ENCODE assay signal across 21 cellular contexts in the genomic region with DNA sequence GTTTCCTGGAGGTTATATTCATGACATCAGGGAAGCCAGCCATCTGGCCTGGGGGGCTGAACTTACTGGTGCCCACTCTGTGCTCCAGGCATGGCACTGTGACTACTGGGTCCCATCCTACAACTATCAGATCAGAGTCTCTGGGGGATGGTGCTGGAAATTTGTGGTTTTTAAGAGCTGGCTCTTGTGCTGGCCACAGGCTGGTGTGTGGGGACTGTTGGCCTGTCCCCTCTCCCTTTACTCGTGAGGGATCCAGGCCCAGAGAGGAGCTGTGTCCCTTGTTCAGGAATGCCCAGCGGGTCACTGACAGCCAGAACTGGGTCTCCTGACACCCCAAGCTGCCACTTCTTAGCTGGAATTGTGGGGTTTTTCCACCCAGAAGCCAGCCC. TPM values are rescaled to one million over a fixed set of nuclear protein-coding genes. Genes with fewer than 3 reads are reported as not detected.
DNase-seq lines count a peak whose midpoint lies in the region; ATAC-seq, FAIRE-seq and TF ChIP-seq lines count a peak whose summit lies in the region.
"Had no signal": no experiment of that assay in that cellular context is flagged by ENCODE, and none has a peak within 500 bp of the region (broad histone marks: within the 10 kb centered on the region; RNA-seq: fewer than 3 reads in every experiment).

No MANE protein-coding gene starts in this region.

- H3K27me3 Mint-ChIP-seq in activated naive CD4-positive, alpha-beta T cell treated with anti-CD3 and anti-CD28 coated beads for 36 hours (ENCODE audit: low read depth), result no peaks in the 10 kb centered on the region
- H3K27me3 Mint-ChIP-seq in activated CD8-positive, alpha-beta T cell treated with anti-CD3 and anti-CD28 coated beads, Interleukin-2, amount 10 ng/mL, durations not matched to agents 7 days and 5 days (ENCODE audit: low read depth), result no peaks in the 10 kb centered on the region
- H3K27me3 Mint-ChIP-seq: dendritic cell treated with granulocyte-macrophage colony-stimulating factor and Interleukin-4, amounts not matched to agents 40 ng/mL and 50 ng/mL, for 4 days had no signal

- H3K9me3 Mint-ChIP-seq in activated naive CD4-positive, alpha-beta T cell treated with anti-CD3 and anti-CD28 coated beads for 36 hours, result no peaks in the 10 kb centered on the region
- no peaks in the 10 kb centered on the region for H3K9me3 Mint-ChIP-seq in activated CD8-positive, alpha-beta T cell treated with anti-CD3 and anti-CD28 coated beads, Interleukin-2, amount 10 ng/mL, durations not matched to agents 7 days and 5 days (ENCODE audit: insufficient read depth)
- H3K9me3 Mint-ChIP-seq: dendritic cell treated with granulocyte-macrophage colony-stimulating factor and Interleukin-4, amounts not matched to agents 40 ng/mL and 50 ng/mL, for 4 days; nephron; stimulated activated effector memory CD8-positive, alpha-beta T cell treated with anti-CD3 and anti-CD28 coated beads, Interleukin-12 subunit alpha, Interleukin-12 subunit beta, amount 100 ng/mL, for 72 hours had no signal

- no peak overlapping the region for H3K4me2 ChIP-seq in HepG2 (ENCODE audit: low read depth, low read length)

- H3K4me3 ChIP-seq in right atrium auricular region (no peak overlapping the region), heart left ventricle (no peak overlapping the region), Panc1 (ENCODE audit: low read depth in 2 of 2, low read length in 2 of 2) (no peak overlapping the region), HepG2 (replicated peaks in 1 of 3; ENCODE audit: insufficient read depth in 1 of 3, low read depth in 2 of 3, low read length in 3 of 3) (no peak overlapping the region)
- H3K4me3 ChIP-seq: adrenal gland, suprapubic skin, vagina had no signal

- FAIRE-seq in HepG2 (lab: Jason Lieb, UNC), result no peak

- H3K4me3 Mint-ChIP-seq in activated naive CD4-positive, alpha-beta T cell treated with anti-CD3 and anti-CD28 coated beads for 36 hours, result no peak overlapping the region
- no peak overlapping the region for H3K4me3 Mint-ChIP-seq in activated CD8-positive, alpha-beta T cell treated with anti-CD3 and anti-CD28 coated beads, Interleukin-2, amount 10 ng/mL, durations not matched to agents 7 days and 5 days
- H3K4me3 Mint-ChIP-seq: dendritic cell treated with granulocyte-macrophage colony-stimulating factor and Interleukin-4, amounts not matched to agents 40 ng/mL and 50 ng/mL, for 4 days; nephron; stimulated activated effector memory CD8-positive, alpha-beta T cell treated with anti-CD3 and anti-CD28 coated beads, Interleukin-12 subunit alpha, Interleukin-12 subunit beta, amount 100 ng/mL, for 72 hours; T-helper 2 cell treated with Interferon-gamma antibody and Interleukin-4, amounts not matched to agents 5 μg/mL and 100 μg/mL, for 36 hours had no signal

- TF ChIP-seq EP300 in HepG2 (IDR thresholded peaks at IDR 0.05; ENCODE audit: low read depth in 2 of 2, low read length in 2 of 2) (no peak), HepG2 (CRISPR knock-in tag; IDR thresholded peaks at IDR 0.05; ENCODE audit: borderline replicate concordance) (no peak)

- no peak overlapping the region; the same call in 1 of the 2 replicates for H3K9ac ChIP-seq in HepG2 (ENCODE audit: insufficient read depth, low read depth, low read length)

- no TSS peak for BruUV-seq in Panc1 (replicated peaks; lab: Mats Ljungman, UMichigan)
- BruUV-seq in HepG2 (replicated peaks; lab: Mats Ljungman, UMichigan), result no TSS peak

- H3K4me1 Mint-ChIP-seq in activated naive CD4-positive, alpha-beta T cell treated with anti-CD3 and anti-CD28 coated beads for 36 hours (ENCODE audit: low read depth), result no peaks in the 10 kb centered on the region
- no peaks in the 10 kb centered on the region for H3K4me1 Mint-ChIP-seq in activated CD8-positive, alpha-beta T cell treated with anti-CD3 and anti-CD28 coated beads, Interleukin-2, amount 10 ng/mL, durations not matched to agents 7 days and 5 days (ENCODE audit: low read depth)
- H3K4me1 Mint-ChIP-seq: stimulated activated effector memory CD8-positive, alpha-beta T cell treated with anti-CD3 and anti-CD28 coated beads, Interleukin-12 subunit alpha, Interleukin-12 subunit beta, amount 100 ng/mL, for 72 hours had no signal

- TF ChIP-seq CTCF in right atrium auricular region (IDR thresholded peaks at IDR 0.05) (no peak), heart left ventricle (IDR thresholded peaks at IDR 0.05) (no peak), Panc1 (IDR thresholded peaks at IDR 0.05) (no peak), HepG2 (CRISPR knock-in tag; IDR thresholded peaks at IDR 0.05) (no peak)

- H3K79me2 ChIP-seq in HepG2 (ENCODE audit: insufficient read depth, low read length), result no peaks in the 10 kb centered on the region

- H3K27ac Mint-ChIP-seq in activated naive CD4-positive, alpha-beta T cell treated with anti-CD3 and anti-CD28 coated beads for 36 hours, result no peak overlapping the region
- H3K27ac Mint-ChIP-seq in activated CD8-positive, alpha-beta T cell treated with anti-CD3 and anti-CD28 coated beads, Interleukin-2, amount 10 ng/mL, durations not matched to agents 7 days and 5 days, result no peak overlapping the region
- H3K27ac Mint-ChIP-seq: dendritic cell treated with granulocyte-macrophage colony-stimulating factor and Interleukin-4, amounts not matched to agents 40 ng/mL and 50 ng/mL, for 4 days; nephron; stimulated activated effector memory CD8-positive, alpha-beta T cell treated with anti-CD3 and anti-CD28 coated beads, Interleukin-12 subunit alpha, Interleukin-12 subunit beta, amount 100 ng/mL, for 72 hours; T-helper 2 cell treated with Interferon-gamma antibody and Interleukin-4, amounts not matched to agents 5 μg/mL and 100 μg/mL, for 36 hours had no signal

- in situ Hi-C loops in Panc1 (cut with HindIII; ENCODE audit: low pct_unique_long_range_greater_than_20kb, low sequenced_read_pairs) (no loop called here), HepG2 (cut with HindIII; ENCODE audit: extremely low pct_ligation_motif_present, low pct_unique_long_range_greater_than_20kb) (no loop called here)

- H3K36me3 Mint-ChIP-seq in activated naive CD4-positive, alpha-beta T cell treated with anti-CD3 and anti-CD28 coated beads for 36 hours (ENCODE audit: low read depth), result peaks cover 41% of the 10 kb centered on the region
- H3K36me3 Mint-ChIP-seq in activated CD8-positive, alpha-beta T cell treated with anti-CD3 and anti-CD28 coated beads, Interleukin-2, amount 10 ng/mL, durations not matched to agents 7 days and 5 days (ENCODE audit: low read depth), result peaks cover 7% of the 10 kb centered on the region

- H3K27ac ChIP-seq in right atrium auricular region (peak overlapping the region; percentile 17 to 62), heart left ventricle (peak overlapping the region in 1 of 12 donors; percentile 19), Panc1 (ENCODE audit: low read length) (no peak overlapping the region), HepG2 (ENCODE audit: extremely low read length, insufficient read depth, low read length) (peak overlapping the region; percentile 48)
- H3K27ac ChIP-seq: adrenal gland, suprapubic skin, vagina had no signal

- H4K20me1 ChIP-seq in HepG2 (ENCODE audit: insufficient read depth, low read length), result peaks cover 7% of the 10 kb centered on the region; the same call in 1 of the 2 replicates

- H2AFZ ChIP-seq in HepG2 (ENCODE audit: low read length), result no peak overlapping the region

- H3K4me1 ChIP-seq in right atrium auricular region (peaks cover 0 to 17% of the 10 kb centered on the region in 2 donors), heart left ventricle (peaks cover 0 to 22% (median 5%) of the 10 kb centered on the region in 12 donors), Panc1 (ENCODE audit: control insufficient read depth, insufficient read depth, low read length) (no peaks in the 10 kb centered on the region), HepG2 (ENCODE audit: insufficient read depth, low read length) (peaks cover 26% of the 10 kb centered on the region)
- H3K4me1 ChIP-seq: suprapubic skin, vagina had no signal

- H3K9me3 ChIP-seq in right atrium auricular region, result no peaks in the 10 kb centered on the region
- no peaks in the 10 kb centered on the region for H3K9me3 ChIP-seq in heart left ventricle
- H3K9me3 ChIP-seq in Panc1 (ENCODE audit: control insufficient read depth, insufficient read depth, low read depth, low read length), result no peaks in the 10 kb centered on the region
- H3K9me3 ChIP-seq in HepG2 (ENCODE audit: low read length), result no peaks in the 10 kb centered on the region
- H3K9me3 ChIP-seq: adrenal gland, suprapubic skin, vagina had no signal

- ATAC-seq in heart left ventricle, result no peak
- peak; percentile 47; the same call in 1 of the 2 replicates for ATAC-seq in Panc1
- peak; percentile 41 for ATAC-seq in HepG2
- ATAC-seq in activated CD8-positive, alpha-beta T cell treated with anti-CD3 and anti-CD28 coated beads, Interleukin-2, amount 10 ng/mL, durations not matched to agents 7 days and 5 days, result no peak
- ATAC-seq: SK-N-SH treated with all-trans-retinoic acid at 6 μM for 48 hours; stimulated activated effector memory CD8-positive, alpha-beta T cell treated with anti-CD3 and anti-CD28 coated beads, Interleukin-12 subunit alpha, Interleukin-12 subunit beta, amount 100 ng/mL, for 72 hours had no signal

- H3K36me3 ChIP-seq in right atrium auricular region, result peaks cover 45% of the 10 kb centered on the region
- H3K36me3 ChIP-seq in heart left ventricle, result peaks cover 0 to 49% (median 34%) of the 10 kb centered on the region in 9 donors
- H3K36me3 ChIP-seq in Panc1 (ENCODE audit: control insufficient read depth, insufficient read depth, low read length), result no peaks in the 10 kb centered on the region; the same call in 1 of the 2 replicates
- H3K36me3 ChIP-seq in HepG2 (replicated peaks in 1 of 2; ENCODE audit: control insufficient read depth in 1 of 2, insufficient read depth in 2 of 2, low read length in 2 of 2), result peaks cover 26 to 71% of the 10 kb centered on the region in 2 experiments

- TF ChIP-seq RAD21 in HepG2 (CRISPR knock-in tag; IDR thresholded peaks at IDR 0.05), result no peak

- TF ChIP-seq POLR2A in heart left ventricle (IDR thresholded peaks at IDR 0.05), result no peak
- TF ChIP-seq POLR2A in HepG2 (IDR thresholded peaks at IDR 0.05; ENCODE audit: insufficient read depth in 1 of 2, low read depth in 2 of 2, low read length in 2 of 2), result no peak

- H3K27me3 ChIP-seq in right atrium auricular region, result no peaks in the 10 kb centered on the region
- H3K27me3 ChIP-seq in heart left ventricle, result no peaks in the 10 kb centered on the region
- no peaks in the 10 kb centered on the region for H3K27me3 ChIP-seq in Panc1 (ENCODE audit: control insufficient read depth, insufficient read depth, low read length)
- H3K27me3 ChIP-seq in HepG2 (ENCODE audit: control insufficient read depth in 1 of 2, insufficient read depth in 2 of 2, low read length in 2 of 2), result no peaks in the 10 kb centered on the region
- H3K27me3 ChIP-seq: adrenal gland, suprapubic skin, vagina had no signal

- CTCF ChIA-PET in Panc1 (lab: Charles Lee) (no interaction called here), HepG2 (lab: Yijun Ruan, JAX; ENCODE audit: low intra/inter-chr PET ratio, low total read pairs) (no interaction called here)
- CTCF ChIA-PET in activated naive CD4-positive, alpha-beta T cell treated with anti-CD3 and anti-CD28 coated beads for 36 hours (lab: Charles Lee), result no interaction called here
- CTCF ChIA-PET in activated CD8-positive, alpha-beta T cell treated with anti-CD3 and anti-CD28 coated beads, Interleukin-2, amount 10 ng/mL, durations not matched to agents 7 days and 5 days (lab: Charles Lee), result no interaction called here

- DNase-seq in right atrium auricular region (ENCODE audit: low spot score) (no peak), heart left ventricle (no peak), Panc1 (ENCODE audit: low read depth, low spot score) (no peak), HepG2 (ENCODE audit: low spot score) (no peak), AML-193 (lab: John Stamatoyannopoulos, UW) (no peak)
- DNase-seq in activated naive CD4-positive, alpha-beta T cell treated with anti-CD3 and anti-CD28 coated beads for 36 hours, result no peak
- no peak for DNase-seq in activated CD8-positive, alpha-beta T cell treated with anti-CD3 and anti-CD28 coated beads, Interleukin-2, amount 10 ng/mL, durations not matched to agents 7 days and 5 days
- DNase-seq: activated T-cell treated with anti-CD3 and anti-CD28 coated beads for 4 hours; glutamatergic neuron; KBM-7; left cardiac atrium; NCI-H446; NK-92 treated with Interleukin-12 subunit alpha and Interleukin-12 subunit beta, amount 100 ng/mL, for 24 hours had no signal

- intact Hi-C loops in heart left ventricle (cut with DNase I) (no loop called here), Panc1 (cut with micrococcal nuclease; ENCODE audit: unreplicated experiment) (no loop called here), HepG2 (cut with micrococcal nuclease; ENCODE audit: unreplicated experiment) (no loop called here)
- intact Hi-C loops in activated naive CD4-positive, alpha-beta T cell treated with anti-CD3 and anti-CD28 coated beads for 36 hours (cut with micrococcal nuclease), result no loop called here

- 46 to 72% (median 63%) methylated on average over 2 of the region's 2 CpGs for WGBS in heart left ventricle, 4 donors
- WGBS in HepG2 (ENCODE audit: low lambda C conversion rate), result 86% methylated on average over 1 of the region's 2 CpGs

- POLR2A ChIA-PET in Panc1 (lab: Charles Lee), result no interaction called here
- POLR2A ChIA-PET in HepG2 (lab: Yijun Ruan, JAX), result interaction anchor here (1.4 to 2.2 kb wide), 3 partner anchors 14 to 89 kb away, joined by 3 to 15 read pairs (median 6); a partner anchor contains a TSS
- POLR2A ChIA-PET in activated CD8-positive, alpha-beta T cell treated with anti-CD3 and anti-CD28 coated beads, Interleukin-2, amount 10 ng/mL, durations not matched to agents 7 days and 5 days (lab: Charles Lee), result no interaction called here

RNA-seq across cellular contexts. Expression of a gene that starts 44.5 kb away (rescaled TPM):
- total RNA-seq in right atrium auricular region, result 10 to 100 TPM; 13.7 to 24.2 TPM
- total RNA-seq in heart left ventricle, result 10 to 100 TPM in 4 of 9 donors, 1 to 10 TPM in 5; 7.6 to 27.0 (median 10.0) TPM
- 10 to 100 TPM in 1 of 2 donors, 1 to 10 TPM in 1; 2.2 to 18.0 TPM for polyA plus RNA-seq in heart left ventricle
- total RNA-seq in Panc1 (2021; ENCODE audit: unreplicated experiment), result 22.7 TPM
- 17.8 TPM for polyA plus RNA-seq in Panc1 (2012; ENCODE audit: insufficient read length)
- total RNA-seq in HepG2 (2016; rRNA removed; fragmentation: Illumina TruSeq; extraction: Trizol), result 17.3 and 20.2 TPM in 2 replicates
- 10.1 and 11.0 TPM in 2 replicates for total RNA-seq in HepG2 (2016; cell fraction: cytosol; rRNA removed; fragmentation: Illumina TruSeq; extraction: Trizol; ENCODE audit: low read depth)
- total RNA-seq in HepG2 (2016; cell fraction: insoluble cytoplasmic fraction; rRNA removed; fragmentation: Illumina TruSeq; extraction: Trizol), result 16.4 and 18.4 TPM in 2 replicates
- 10.4 and 13.0 TPM in 2 replicates for total RNA-seq in HepG2 (2016; cell fraction: membrane; rRNA removed; fragmentation: Illumina TruSeq; extraction: Trizol)
- total RNA-seq in HepG2 (2016; cell fraction: nucleus; rRNA removed; fragmentation: Illumina TruSeq; extraction: Trizol), result 16.5 and 18.0 TPM in 2 replicates
- polyA plus RNA-seq in HepG2 (2011; rRNA removed), result 12.0 and 14.1 TPM in 2 replicates
- polyA plus RNA-seq in HepG2 (2011; cell fraction: cytosol; rRNA removed), result 9.2 and 14.0 TPM in 2 replicates
- 5.3 and 6.1 TPM in 2 replicates for polyA plus RNA-seq in HepG2 (2011; cell fraction: nucleus; rRNA removed)
- polyA plus RNA-seq in HepG2 (2012), result 7.1 and 10.9 TPM in 2 replicates
- polyA plus RNA-seq in HepG2 (2016; cell fraction: cytosol; fragmentation: Illumina TruSeq; extraction: Trizol; ENCODE audit: low read depth), result 3.1 and 3.3 TPM in 2 replicates
- polyA plus RNA-seq in HepG2 (2016; cell fraction: insoluble cytoplasmic fraction; fragmentation: Illumina TruSeq; extraction: Trizol; ENCODE audit: low read depth), result 13.6 and 16.4 TPM in 2 replicates
- polyA plus RNA-seq in HepG2 (2016; cell fraction: membrane; fragmentation: Illumina TruSeq; extraction: Trizol; ENCODE audit: low read depth), result 4.6 and 4.7 TPM in 2 replicates
- polyA plus RNA-seq in HepG2 (2016; cell fraction: nucleus; fragmentation: Illumina TruSeq; extraction: Trizol; ENCODE audit: insufficient read depth, low read depth), result 13.1 and 19.4 TPM in 2 replicates
- polyA minus RNA-seq in HepG2 (2011; rRNA and poly(A)+ RNA removed; ENCODE audit: low replicate concordance), result 13.8 and 17.5 TPM in 2 replicates
- polyA minus RNA-seq in HepG2 (2011; cell fraction: cytosol; rRNA and poly(A)+ RNA removed), result 7.5 and 11.2 TPM in 2 replicates
- polyA minus RNA-seq in HepG2 (2011; cell fraction: nucleus; rRNA and poly(A)+ RNA removed), result 21.6 and 22.4 TPM in 2 replicates
- total RNA-seq in activated naive CD4-positive, alpha-beta T cell treated with anti-CD3 and anti-CD28 coated beads for 36 hours, result 10 to 100 TPM; 14.3 to 18.7 TPM
- total RNA-seq in activated CD8-positive, alpha-beta T cell treated with anti-CD3 and anti-CD28 coated beads, Interleukin-2, amount 10 ng/mL, durations not matched to agents 7 days and 5 days, result 10 to 100 TPM; 12.5 to 15.1 TPM

Comparison
In these comparisons a context has a peak if more than half of its experiments do, and no peak if none do; other contexts are left out.
1. ATAC-seq: peak in Panc1 (single experiment) and HepG2 (single experiment); none in heart left ventricle (0 of 4) and activated CD8-positive, alpha-beta T cell treated with anti-CD3 and anti-CD28 coated beads, Interleukin-2, amount 10 ng/mL, durations not matched to agents 7 days and 5 days (single experiment).